ENCODE assay signal across 8 cellular contexts in genomic region chr2:71277536-71278103, GRCh38. TPM values are rescaled to one million over a fixed set of nuclear protein-coding genes. Genes with fewer than 3 reads are reported as not detected.
A peak's percentile ranks its signal among the peaks of the same experiment; 100 is the strongest.
DNase-seq lines count a peak whose midpoint lies in the region; ATAC-seq, FAIRE-seq and TF ChIP-seq lines count a peak whose summit lies in the region.

No MANE protein-coding gene starts in this region.

- peak; percentile 62 to 75 for DNase-seq in A549 (ENCODE audit: low read depth in 1 of 2, low spot score in 1 of 2)
- DNase-seq in NCI-H345 (lab: John Stamatoyannopoulos, UW), result peak; percentile 43
- DNase-seq in activated CD8-positive, alpha-beta memory T cell treated with anti-CD3 and anti-CD28 coated beads, Interleukin-2, amount 50 U/mL, for 4 hours, result peak; percentile 19
- DNase-seq in esophagus muscularis mucosa (ENCODE audit: extremely low spot score), result no peak
- DNase-seq in myocyte (ENCODE audit: low read depth), result peak; percentile 74

- H3K4me3 ChIP-seq in A549 (peak overlapping the region; percentile 50), GM12875 (ENCODE audit: low read depth, low read length) (peak overlapping the region; percentile 14), esophagus muscularis mucosa (peak overlapping the region; percentile 57 to 70 (median 64)), urinary bladder (ENCODE audit: low read depth, low read length) (peak overlapping the region; percentile 49)

- TF ChIP-seq POLR2A in A549 (IDR thresholded peaks at IDR 0.05; ENCODE audit: low read length) (no peak), esophagus muscularis mucosa (IDR thresholded peaks at IDR 0.05; ENCODE audit: low read depth) (no peak)

- TF ChIP-seq EP300 in A549 (IDR thresholded peaks at IDR 0.05), result no peak
- TF ChIP-seq EP300 in esophagus muscularis mucosa (IDR thresholded peaks at IDR 0.05), result no peak

- ATAC-seq in A549, result peak; percentile 71 to 79
- ATAC-seq in HG03135 (IDR thresholded peaks at IDR 0.05; ENCODE audit: unreplicated experiment), result no peak

- H3K4me1 ChIP-seq in A549 (peaks cover 5% of the 10 kb centered on the region; the same call in 1 of the 3 replicates), esophagus muscularis mucosa (peaks cover 6 to 23% (median 22%) of the 10 kb centered on the region in 4 donors), urinary bladder (ENCODE audit: insufficient read depth) (no peaks in the 10 kb centered on the region)

- 26% methylated on average over 15 of the region's 18 CpGs for WGBS in A549 (ENCODE audit: missing lambda C conversion rate)
- WGBS in esophagus muscularis mucosa, result 2% methylated on average over 18 of the region's 18 CpGs
- WGBS in urinary bladder, result 4% methylated on average over 18 of the region's 18 CpGs

- intact Hi-C loops in esophagus muscularis mucosa (cut with DNase I), result loop anchor here (5.0 kb wide), 1 partner anchor 50 kb away; the partner anchor contains the start of gene PAIP2B

- peaks cover 0 to 63% (median 5%) of the 10 kb centered on the region in 4 donors for H3K27me3 ChIP-seq in esophagus muscularis mucosa

- POLR2A ChIA-PET in A549 (lab: Yijun Ruan, JAX), result interaction anchor here (2.1 to 2.3 kb wide), 2 partner anchors 50 to 54 kb away, joined by 7 to 9 read pairs; partner anchors contain the start of genes PAIP2B and ZNF638

- H3K27ac ChIP-seq in A549, result peak overlapping the region in 1 of 2 experiments; percentile 83; a peak in 3 of 6 replicates
- peak overlapping the region; percentile 64 to 85 (median 76) for H3K27ac ChIP-seq in esophagus muscularis mucosa (replicated peaks in 1 of 4)
- H3K27ac ChIP-seq in urinary bladder (ENCODE audit: low read depth), result no peak overlapping the region

- TF ChIP-seq CTCF in A549 (IDR thresholded peaks at IDR 0.05) (peak; percentile 37; the same call in 2 of the 3 replicates), GM12875 (IDR thresholded peaks at IDR 0.05; ENCODE audit: borderline replicate concordance, insufficient read depth, low read depth, low read length) (peak; percentile 43; the same call in 1 of the 2 replicates), esophagus muscularis mucosa (IDR thresholded peaks at IDR 0.05) (peak in 2 of 3 experiments; percentile 25)

- no peak for FAIRE-seq in A549 (lab: Jason Lieb, UNC)

- 0 out of 5 replicates have a peak, but pooled peaks of 1 of the 2 experiments have one; percentile 3 for TF ChIP-seq RAD21 in A549 (conservative IDR thresholded peaks at IDR 0.05 in 1 of 2, IDR thresholded peaks at IDR 0.05 in 1 of 2)

- H3K4me2 ChIP-seq in A549, result peak overlapping the region; percentile 88

- H3K9me3 ChIP-seq in A549 (peaks cover 12% of the 10 kb centered on the region), esophagus muscularis mucosa (no peaks in the 10 kb centered on the region)

- CTCF ChIA-PET in A549 (lab: Yijun Ruan, JAX), result interaction anchor here (0.7 to 2.5 kb wide), 12 partner anchors 8 to 1070 kb away, joined by 3 to 13 read pairs (median 5); partner anchors contain the start of gene PAIP2B

- H3K36me3 ChIP-seq in esophagus muscularis mucosa (no peaks in the 10 kb centered on the region), urinary bladder (ENCODE audit: insufficient read depth) (no peaks in the 10 kb centered on the region)

TF ChIP-seq in A549, 52 proteins besides CTCF, POLR2A, EP300 and RAD21:
- TF ChIP-seq SMC3 (IDR thresholded peaks at IDR 0.05) (peak; percentile 22; the same call in 1 of the 3 replicates), PHF8 (IDR thresholded peaks at IDR 0.05; ENCODE audit: borderline replicate concordance, low read depth) (no peak)

RNA-seq across cellular contexts. Expression of gene PAIP2B, which starts 50.7 kb away (rescaled TPM):
- polyA plus RNA-seq in A549 (2011; rRNA removed), result 0.84 and 0.94 TPM in 2 replicates
- 0.19 and 0.21 TPM in 2 replicates for polyA plus RNA-seq in A549 (2012; cell fraction: cytosol; rRNA removed)
- 0.05 and 0.13 TPM in 2 replicates for polyA plus RNA-seq in A549 (2012; cell fraction: nucleus; rRNA removed)
- 0.54 to 0.70 TPM (median 0.61 TPM) in 3 replicates for polyA plus RNA-seq in A549 (2017; fragmentation: RNase III; extraction: RNeasy Plus Mini Kit Qiagen cat#74134 plus additional on column Dnase treatment)
- 0.63 and 0.66 TPM in 2 replicates for polyA minus RNA-seq in A549 (2011; rRNA and poly(A)+ RNA removed)
- 10 to 100 TPM; 11.2 to 16.9 (median 12.6) TPM for total RNA-seq in esophagus muscularis mucosa
- 0.78 and 0.83 TPM in 2 replicates for total RNA-seq in myocyte
- 0.21 TPM for polyA plus RNA-seq in myocyte (2012)
- total RNA-seq in urinary bladder, result 7.6 TPM
- 4.2 TPM for polyA plus RNA-seq in urinary bladder

RNA-seq across cellular contexts. Expression of gene ZNF638, which starts 54.0 kb away (rescaled TPM):
- polyA plus RNA-seq in A549 (2011; rRNA removed), result 148 and 160 TPM in 2 replicates
- polyA plus RNA-seq in A549 (2012; cell fraction: cytosol; rRNA removed), result 26.5 and 30.7 TPM in 2 replicates
- polyA plus RNA-seq in A549 (2012; cell fraction: nucleus; rRNA removed), result 33.6 and 51.8 TPM in 2 replicates
- 74.2 to 81.1 TPM (median 75.6 TPM) in 3 replicates for polyA plus RNA-seq in A549 (2017; fragmentation: RNase III; extraction: RNeasy Plus Mini Kit Qiagen cat#74134 plus additional on column Dnase treatment)
- 151 and 184 TPM in 2 replicates for polyA minus RNA-seq in A549 (2011; rRNA and poly(A)+ RNA removed)
- total RNA-seq in esophagus muscularis mucosa, result 100 to 1,000 TPM in 1 of 4 donors, 10 to 100 TPM in 3; 77.1 to 132 (median 86.4) TPM
- 96.2 and 111 TPM in 2 replicates for total RNA-seq in myocyte
- 35.8 TPM for polyA plus RNA-seq in myocyte (2012)
- 492 TPM for total RNA-seq in urinary bladder
- 69.3 TPM for polyA plus RNA-seq in urinary bladder

Comparison
In these comparisons a context has a peak if more than half of its experiments do, and no peak if none do; other contexts are left out.
1. H3K4me3 ChIP-seq: peak in every context shown above with its lines; median percentile 64 in esophagus muscularis mucosa; 50 in A549; 49 in urinary bladder; 14 in GM12875.